12 cellular contexts compared by ENCODE assay signal in the genomic region with DNA sequence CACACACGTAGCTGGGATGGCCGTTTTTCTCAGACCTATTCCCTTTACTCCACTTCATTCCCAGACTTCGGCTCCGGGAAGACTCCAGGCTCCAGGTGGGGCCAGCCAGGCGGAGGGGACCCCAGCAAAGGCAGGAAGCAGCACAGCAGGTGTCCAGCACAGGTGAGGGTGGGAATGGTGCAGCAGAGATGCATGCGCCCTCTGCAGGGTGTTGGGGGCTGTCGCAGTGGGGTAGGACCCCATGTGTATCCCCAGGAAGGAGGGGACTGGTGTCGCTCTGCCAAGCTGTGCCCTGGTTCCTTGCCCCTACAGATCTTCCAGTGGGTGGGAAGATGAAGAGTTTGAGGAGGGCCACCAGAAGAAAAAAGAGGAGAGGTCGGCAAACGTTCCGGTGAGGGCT. TPM values are rescaled to one million over a fixed set of nuclear protein-coding genes. Genes with fewer than 3 reads are reported as not detected.
DNase-seq lines count a peak whose midpoint lies in the region; ATAC-seq and TF ChIP-seq lines count a peak whose summit lies in the region.
"Had no signal": no experiment of that assay in that cellular context is flagged by ENCODE, and none has a peak within 500 bp of the region (broad histone marks: within the 10 kb centered on the region; RNA-seq: fewer than 3 reads in every experiment).

No MANE protein-coding gene starts in this region.

- H3K9me3 ChIP-seq in colonic mucosa (no peaks in the 10 kb centered on the region), right atrium auricular region (no peaks in the 10 kb centered on the region)
- H3K9me3 ChIP-seq: upper lobe of left lung had no signal

- intact Hi-C loops in colonic mucosa (cut with DNase I): loop anchor here (5.0 kb wide), 1 partner anchor 133 kb away; no protein-coding TSS in a partner anchor

- no peaks in the 10 kb centered on the region for H3K36me3 Mint-ChIP-seq in type B pancreatic cell
- H3K36me3 Mint-ChIP-seq: immature natural killer cell had no signal

- peak; percentile 35 to 47 for DNase-seq in SHP77 (lab: John Stamatoyannopoulos, UW)
- DNase-seq in SHP77 treated with DMSO at 0.1 percent for 48 hours (lab: John Stamatoyannopoulos, UW): no peak
- DNase-seq in NAMALWA (ENCODE audit: low spot score): peak; percentile 65
- no peak for DNase-seq in choroid plexus epithelial cell (ENCODE audit: low read depth)
- DNase-seq in type B pancreatic cell (ENCODE audit: extremely low spot score, unreplicated experiment): no peak
- DNase-seq in colonic mucosa: no peak
- no peak for DNase-seq in right atrium auricular region (ENCODE audit: low spot score)
- DNase-seq: activated naive CD4-positive, alpha-beta T cell treated with Interleukin-2 at 50 U/mL for 16 hours had no signal

- peaks cover 14% of the 10 kb centered on the region for H3K27me3 Mint-ChIP-seq in type B pancreatic cell

- H3K27me3 ChIP-seq in colonic mucosa: no peaks in the 10 kb centered on the region
- H3K27me3 ChIP-seq in right atrium auricular region: no peaks in the 10 kb centered on the region
- H3K27me3 ChIP-seq: upper lobe of left lung had no signal

- peaks cover 4% of the 10 kb centered on the region for H3K4me1 Mint-ChIP-seq in type B pancreatic cell (ENCODE audit: unreplicated experiment)

- no peaks in the 10 kb centered on the region for H3K4me1 ChIP-seq in colonic mucosa
- H3K4me1 ChIP-seq in right atrium auricular region: peaks cover 0 to 6% of the 10 kb centered on the region in 2 donors
- H3K4me1 ChIP-seq: upper lobe of left lung had no signal

- H3K27ac Mint-ChIP-seq in type B pancreatic cell: no peak overlapping the region

- TF ChIP-seq CTCF in choroid plexus epithelial cell (conservative IDR thresholded peaks at IDR 0.05; ENCODE audit: low read depth, low read length): peak; percentile 13
- peak; percentile 52 for TF ChIP-seq CTCF in type B pancreatic cell (conservative IDR thresholded peaks at IDR 0.05)
- TF ChIP-seq CTCF in colonic mucosa (IDR thresholded peaks at IDR 0.05): no peak
- TF ChIP-seq CTCF in right atrium auricular region (IDR thresholded peaks at IDR 0.05): no peak

- no peak for ATAC-seq in HG03097 (IDR thresholded peaks at IDR 0.05; ENCODE audit: low FRiP score, unreplicated experiment)

- H3K27ac ChIP-seq in colonic mucosa: no peak overlapping the region
- H3K27ac ChIP-seq in right atrium auricular region: no peak overlapping the region
- H3K27ac ChIP-seq: upper lobe of left lung had no signal

- no peak overlapping the region for H3K4me3 ChIP-seq in choroid plexus epithelial cell (ENCODE audit: low read depth, low read length)
- H3K4me3 ChIP-seq in colonic mucosa: no peak overlapping the region
- no peak overlapping the region for H3K4me3 ChIP-seq in right atrium auricular region
- H3K4me3 ChIP-seq: upper lobe of left lung had no signal

- H3K9me3 Mint-ChIP-seq in type B pancreatic cell: no peaks in the 10 kb centered on the region
- H3K9me3 Mint-ChIP-seq: immature natural killer cell had no signal

- H3K9ac ChIP-seq in colonic mucosa (ENCODE audit: low read depth in 2 of 2, low read length in 2 of 2): no peak overlapping the region

- H3K36me3 ChIP-seq in colonic mucosa (no peaks in the 10 kb centered on the region), right atrium auricular region (no peaks in the 10 kb centered on the region)
- H3K36me3 ChIP-seq: upper lobe of left lung had no signal

- H3K4me3 Mint-ChIP-seq in type B pancreatic cell: no peak overlapping the region

RNA-seq across cellular contexts. Expression of a gene that starts 5.3 kb away (rescaled TPM):
- total RNA-seq in type B pancreatic cell (ENCODE audit: low replicate concordance) (not detected in 2 replicates), colonic mucosa (not detected), right atrium auricular region (not detected)
- total RNA-seq: occipital lobe had no signal

RNA-seq across cellular contexts. Expression of a gene that starts 6.8 kb away (rescaled TPM):
- total RNA-seq in type B pancreatic cell (ENCODE audit: low replicate concordance): 86.3 and 98.4 TPM in 2 replicates
- total RNA-seq in colonic mucosa: 10 to 100 TPM; 68.4 to 99.8 TPM
- total RNA-seq in right atrium auricular region: 10 to 100 TPM; 85.3 to 96.3 TPM

RNA-seq across cellular contexts. Expression of a gene that starts 12.4 kb away (rescaled TPM):
- total RNA-seq in type B pancreatic cell (ENCODE audit: low replicate concordance) (17.6 and 35.3 TPM in 2 replicates), colonic mucosa (10 to 100 TPM; 13.6 to 57.9 TPM), right atrium auricular region (1 to 10 TPM in 1 of 2 donors, not detected in 1; 1.0 TPM)

RNA-seq across cellular contexts. Expression of a gene that starts 16.5 kb away (rescaled TPM):
- total RNA-seq in type B pancreatic cell (ENCODE audit: low replicate concordance) (22.4 and 30.7 TPM in 2 replicates), colonic mucosa (10 to 100 TPM; 12.3 to 31.3 TPM), right atrium auricular region (10 to 100 TPM; 12.7 to 14.3 TPM)

RNA-seq across cellular contexts. Expression of a gene that starts 34.4 kb away (rescaled TPM):
- total RNA-seq in type B pancreatic cell (ENCODE audit: low replicate concordance) (not detected in 2 replicates), colonic mucosa (under 1 TPM in 1 of 2 donors, not detected in 1; 0.96 TPM), right atrium auricular region (1 to 10 TPM; 1.2 to 1.8 TPM)
- total RNA-seq: occipital lobe had no signal

Comparison
In these comparisons a context has a peak if more than half of its experiments do, and no peak if none do; other contexts are left out.
1. DNase-seq: peak in SHP77 (2 of 2) and NAMALWA (single experiment); none in SHP77 treated with DMSO at 0.1 percent for 48 hours (single experiment), choroid plexus epithelial cell (single experiment), type B pancreatic cell (single experiment), colonic mucosa (single experiment) and right atrium auricular region (single experiment).
2. CTCF ChIP-seq: peak in choroid plexus epithelial cell (single experiment) and type B pancreatic cell (single experiment); none in colonic mucosa (single experiment) and right atrium auricular region (0 of 2).